Comparison of ENCODE assay signal across 8 cellular contexts in the genomic region with DNA sequence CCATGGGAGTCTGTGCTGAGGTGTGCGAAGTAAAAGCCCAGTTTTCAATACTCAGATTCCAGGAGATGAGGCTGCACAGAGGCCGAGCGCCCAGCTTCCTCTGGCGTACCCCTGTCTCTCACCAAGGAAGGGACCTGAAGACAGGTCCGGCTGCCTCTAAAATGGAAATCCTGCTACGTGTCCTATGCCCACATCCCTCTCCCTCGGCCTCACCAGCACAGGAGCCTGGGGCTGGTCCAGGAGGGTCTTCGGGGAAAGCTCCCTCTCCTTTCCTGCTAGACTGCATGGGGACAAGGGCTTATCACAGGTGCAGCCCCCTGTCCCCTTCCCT. TPM values are rescaled to one million over a fixed set of nuclear protein-coding genes. Genes with fewer than 3 reads are reported as not detected.
DNase-seq lines count a peak whose midpoint lies in the region; ATAC-seq and TF ChIP-seq lines count a peak whose summit lies in the region.

No MANE protein-coding gene starts in this region.

- H3K4me3 Mint-ChIP-seq in CD4-positive, alpha-beta memory T cell: peak overlapping the region; percentile 89 to 98 (median 94)
- H3K4me3 Mint-ChIP-seq in dendritic cell treated with granulocyte-macrophage colony-stimulating factor and Interleukin-4, amounts not matched to agents 40 ng/mL and 50 ng/mL, for 4 days: peak overlapping the region; percentile 92
- peak overlapping the region; percentile 96 for H3K4me3 Mint-ChIP-seq in neural progenitor cell

- BruUV-seq in IMR-90 (replicated peaks; lab: Mats Ljungman, UMichigan): no TSS peak

- H3K9me3 ChIP-seq in CD4-positive, alpha-beta memory T cell (ENCODE audit: control insufficient read depth in 1 of 2, low read length in 2 of 2): no peaks in the 10 kb centered on the region
- H3K9me3 ChIP-seq in IMR-90 (ENCODE audit: control insufficient read depth, insufficient read depth, low read length): no peaks in the 10 kb centered on the region
- no peaks in the 10 kb centered on the region for H3K9me3 ChIP-seq in neural progenitor cell (ENCODE audit: low read depth)

- no peak for TF ChIP-seq POLR2A in IMR-90 (IDR thresholded peaks at IDR 0.05; ENCODE audit: low read depth, low read length)

- peak overlapping the region; percentile 3; the same call in 1 of the 2 replicates for H4K91ac ChIP-seq in IMR-90 (ENCODE audit: insufficient read depth, low read depth, low read length)

- H3K4me2 ChIP-seq in IMR-90 (ENCODE audit: low read depth, low read length): peak overlapping the region; percentile 85
- peak overlapping the region; percentile 86 for H3K4me2 ChIP-seq in neural progenitor cell

- H3K23ac ChIP-seq in IMR-90 (ENCODE audit: low read depth, low read length): peak overlapping the region; percentile 37; the same call in 1 of the 2 replicates

- H2AK5ac ChIP-seq in IMR-90 (ENCODE audit: low read depth, low read length): peak overlapping the region; percentile 24

- peak overlapping the region; percentile 63; the same call in 1 of the 2 replicates for H3K14ac ChIP-seq in IMR-90 (replicated peaks; ENCODE audit: low read depth, low read length)

- H3K79me2 ChIP-seq in neural progenitor cell (ENCODE audit: low read depth): peaks cover 14% of the 10 kb centered on the region

- peak overlapping the region; percentile 79 for H3K4ac ChIP-seq in IMR-90 (ENCODE audit: low read depth, low read length)

- peaks cover 11% of the 10 kb centered on the region for H3F3A ChIP-seq in neural progenitor cell (ENCODE audit: low read depth)

- peaks cover 12% of the 10 kb centered on the region for H3K36me3 ChIP-seq in CD4-positive, alpha-beta memory T cell (ENCODE audit: insufficient read depth, low read length)
- peaks cover 13% of the 10 kb centered on the region for H3K36me3 ChIP-seq in IMR-90 (ENCODE audit: control insufficient read depth, insufficient read depth, low read length)
- no peaks in the 10 kb centered on the region for H3K36me3 ChIP-seq in neural progenitor cell

- peaks cover 26% of the 10 kb centered on the region for H3K4me1 ChIP-seq in CD4-positive, alpha-beta memory T cell (ENCODE audit: insufficient read depth, low read length)
- H3K4me1 ChIP-seq in IMR-90 (ENCODE audit: control insufficient read depth, insufficient read depth, low read length) (peaks cover 6% of the 10 kb centered on the region), neural progenitor cell (peaks cover 7% of the 10 kb centered on the region)

- peak overlapping the region; percentile 94 for H2AK9ac ChIP-seq in IMR-90 (replicated peaks; ENCODE audit: low read depth, low read length, poor library complexity)

- WGBS in IMR-90 (ENCODE audit: extremely low coverage in 2 of 2, insufficient read length in 1 of 2), 2 experiments: 0% methylated on average over 2 of the region's 8 CpGs; no CpG with 5 or more reads in 1 of the 2 experiments

- POLR2A ChIA-PET in CD4-positive, alpha-beta memory T cell (lab: Charles Lee; ENCODE audit: partially characterized antibody): interaction anchor here (0.8 to 3.2 kb wide), 5 partner anchors 9 to 57 kb away, joined by 4 to 33 read pairs (median 18); a partner anchor contains a TSS
- POLR2A ChIA-PET in IMR-90 (lab: Charles Lee; ENCODE audit: unreplicated experiment): interaction anchor here (0.6 kb wide), 1 partner anchor 211 kb away, joined by 8 read pairs; no protein-coding TSS in a partner anchor

- H3K79me1 ChIP-seq in IMR-90 (ENCODE audit: low read depth in 1 of 2, low read length in 2 of 2): peaks cover 14 to 44% of the 10 kb centered on the region in 2 experiments; a peak in 3 of 4 replicates

- H3K27me3 ChIP-seq in CD4-positive, alpha-beta memory T cell (ENCODE audit: insufficient read depth, low read length): no peaks in the 10 kb centered on the region
- H3K27me3 ChIP-seq in IMR-90 (ENCODE audit: control insufficient read depth, insufficient read depth, low read length) (no peaks in the 10 kb centered on the region), neural progenitor cell (peaks cover 8% of the 10 kb centered on the region)

- H2AFZ ChIP-seq in IMR-90 (replicated peaks; ENCODE audit: low read length, poor library complexity): peak overlapping the region; percentile 98
- peak overlapping the region; percentile 98 for H2AFZ ChIP-seq in neural progenitor cell (replicated peaks)

- no peak overlapping the region for H2BK15ac ChIP-seq in IMR-90 (ENCODE audit: low read depth, low read length)

- H4K5ac ChIP-seq in IMR-90 (ENCODE audit: low read depth, low read length): 0 out of 2 replicates have a peak overlapping the region, but pooled peaks have one; percentile 24

- TF ChIP-seq CTCF in IMR-90 (conservative IDR thresholded peaks at IDR 0.05; ENCODE audit: low read depth, low read length) (no peak), neural progenitor cell (IDR thresholded peaks at IDR 0.05) (no peak)

- no peak for DNase-seq in CD4-positive, alpha-beta memory T cell
- DNase-seq in IMR-90: no peak
- DNase-seq in neural progenitor cell (ENCODE audit: low spot score): no peak
- no peak for DNase-seq in DMS153 treated with DMSO at 0.1 percent for 48 hours (lab: John Stamatoyannopoulos, UW; ENCODE audit: unreplicated experiment)
- no peak for DNase-seq in NCI-H226
- DNase-seq in germinal center (ENCODE audit: low spot score): no peak
- no peak for DNase-seq in SK-N-DZ (ENCODE audit: low spot score)

- H3K4me3 ChIP-seq in CD4-positive, alpha-beta memory T cell (ENCODE audit: low read length in 2 of 2): peak overlapping the region; percentile 59 to 68
- peak overlapping the region; percentile 86 for H3K4me3 ChIP-seq in IMR-90 (ENCODE audit: insufficient read depth, low read depth, low read length)
- H3K4me3 ChIP-seq in neural progenitor cell: peak overlapping the region; percentile 99

- H4K8ac ChIP-seq in IMR-90 (ENCODE audit: low read depth in 2 of 2, low read length in 2 of 2): peak overlapping the region in 1 of 2 experiments; percentile 61; a peak in 3 of 4 replicates

- peaks cover 9 to 51% (median 29%) of the 10 kb centered on the region in 4 donors for H3K4me1 Mint-ChIP-seq in CD4-positive, alpha-beta memory T cell
- H3K4me1 Mint-ChIP-seq in dendritic cell treated with granulocyte-macrophage colony-stimulating factor and Interleukin-4, amounts not matched to agents 40 ng/mL and 50 ng/mL, for 4 days (ENCODE audit: low read depth): peaks cover 58% of the 10 kb centered on the region
- H3K4me1 Mint-ChIP-seq in neural progenitor cell: peaks cover 23% of the 10 kb centered on the region

- peaks cover 6% of the 10 kb centered on the region for H3K9me1 ChIP-seq in IMR-90 (ENCODE audit: insufficient read depth, low read length)

- H4K20me1 ChIP-seq in IMR-90 (ENCODE audit: insufficient read depth, low read length) (no peaks in the 10 kb centered on the region), neural progenitor cell (ENCODE audit: low read depth) (no peaks in the 10 kb centered on the region)

- H3K9ac ChIP-seq in IMR-90 (ENCODE audit: low read depth, low read length) (peak overlapping the region; percentile 93), neural progenitor cell (peak overlapping the region; percentile 96)

- CTCF ChIA-PET in CD4-positive, alpha-beta memory T cell (lab: Charles Lee; ENCODE audit: partially characterized antibody): interaction anchor here (1.8 to 3.1 kb wide), 2 partner anchors 22 to 347 kb away, joined by 3 to 14 read pairs; no protein-coding TSS in a partner anchor
- CTCF ChIA-PET in IMR-90 (lab: Yijun Ruan, JAX): no interaction called here

- no peak for TF ChIP-seq RAD21 in IMR-90 (IDR thresholded peaks at IDR 0.05; ENCODE audit: low read length)

- peak overlapping the region; percentile 92 to 98 (median 95) for H3K27ac Mint-ChIP-seq in CD4-positive, alpha-beta memory T cell
- H3K27ac Mint-ChIP-seq in dendritic cell treated with granulocyte-macrophage colony-stimulating factor and Interleukin-4, amounts not matched to agents 40 ng/mL and 50 ng/mL, for 4 days: peak overlapping the region; percentile 90
- no peak overlapping the region for H3K27ac Mint-ChIP-seq in neural progenitor cell

- H3K36me3 Mint-ChIP-seq in CD4-positive, alpha-beta memory T cell: peaks cover 0 to 19% of the 10 kb centered on the region in 2 donors
- peaks cover 43% of the 10 kb centered on the region for H3K36me3 Mint-ChIP-seq in dendritic cell treated with granulocyte-macrophage colony-stimulating factor and Interleukin-4, amounts not matched to agents 40 ng/mL and 50 ng/mL, for 4 days (ENCODE audit: low read depth)
- H3K36me3 Mint-ChIP-seq in neural progenitor cell: no peaks in the 10 kb centered on the region

- dilution Hi-C loops in IMR-90 (cut with HindIII; ENCODE audit: low sequenced_read_pairs, unreplicated experiment): no loop called here

- H3K27ac ChIP-seq in CD4-positive, alpha-beta memory T cell (ENCODE audit: low read depth, low read length): peak overlapping the region; percentile 92
- peak overlapping the region; percentile 82 for H3K27ac ChIP-seq in IMR-90 (ENCODE audit: insufficient read depth, low read length)
- no peak overlapping the region for H3K27ac ChIP-seq in neural progenitor cell

- H2BK120ac ChIP-seq in IMR-90 (ENCODE audit: low read depth, low read length): no peak overlapping the region

- H3K9me3 Mint-ChIP-seq in CD4-positive, alpha-beta memory T cell: peaks cover 0 to 1% (median 0%) of the 10 kb centered on the region in 8 donors
- no peaks in the 10 kb centered on the region for H3K9me3 Mint-ChIP-seq in dendritic cell treated with granulocyte-macrophage colony-stimulating factor and Interleukin-4, amounts not matched to agents 40 ng/mL and 50 ng/mL, for 4 days
- no peaks in the 10 kb centered on the region for H3K9me3 Mint-ChIP-seq in neural progenitor cell

- intact Hi-C loops in CD4-positive, alpha-beta memory T cell (cut with micrococcal nuclease): loop anchor here (1.0 to 5.0 kb wide), 5 partner anchors 26 to 1399 kb away; a partner anchor contains a TSS
- intact Hi-C loops in IMR-90 (cut with micrococcal nuclease): no loop called here
- intact Hi-C loops in dendritic cell treated with granulocyte-macrophage colony-stimulating factor and Interleukin-4, amounts not matched to agents 40 ng/mL and 50 ng/mL, for 4 days (cut with micrococcal nuclease): loop anchor here (1.0 to 10.0 kb wide), 5 partner anchors 26 to 376 kb away; a partner anchor contains a TSS

- ATAC-seq in IMR-90 (ENCODE audit: low read depth): no peak

- in situ Hi-C loops in IMR-90 (cut with MboI; ENCODE audit: low sequenced_read_pairs): no loop called here

- H2BK20ac ChIP-seq in IMR-90 (ENCODE audit: low read depth, low read length): no peak overlapping the region

- no peaks in the 10 kb centered on the region for H3K27me3 Mint-ChIP-seq in CD4-positive, alpha-beta memory T cell
- H3K27me3 Mint-ChIP-seq in dendritic cell treated with granulocyte-macrophage colony-stimulating factor and Interleukin-4, amounts not matched to agents 40 ng/mL and 50 ng/mL, for 4 days: no peaks in the 10 kb centered on the region
- peaks cover 19% of the 10 kb centered on the region for H3K27me3 Mint-ChIP-seq in neural progenitor cell (ENCODE audit: insufficient read depth, low read depth)

- H2BK5ac ChIP-seq in IMR-90 (ENCODE audit: low read depth, low read length, poor library complexity, severe bottlenecking): peak overlapping the region; percentile 82

- H3K56ac ChIP-seq in IMR-90 (ENCODE audit: extremely low read depth, insufficient read depth, low read length): peak overlapping the region; percentile 37; the same call in 1 of the 2 replicates

- H3K18ac ChIP-seq in IMR-90 (ENCODE audit: low read depth, low read length): no peak overlapping the region

RNA-seq across cellular contexts. Expression of a gene that starts 0.4 kb away (rescaled TPM):
- 10 to 100 TPM; 57.8 to 64.5 TPM for total RNA-seq in CD4-positive, alpha-beta memory T cell
- 100 to 1,000 TPM; 108 to 157 TPM for polyA plus RNA-seq in CD4-positive, alpha-beta memory T cell
- 48.9 TPM in 2 replicates for total RNA-seq in IMR-90 (2012; rRNA removed)
- 95.4 and 121 TPM in 2 replicates for polyA plus RNA-seq in IMR-90 (2012; rRNA removed)
- 115 and 152 TPM in 2 replicates for polyA plus RNA-seq in IMR-90 (2012; cell fraction: cytosol; rRNA removed)
- 146 and 244 TPM in 2 replicates for polyA plus RNA-seq in IMR-90 (2012; cell fraction: nucleus; rRNA removed; ENCODE audit: low replicate concordance)
- 42.4 and 68.3 TPM in 2 replicates for total RNA-seq in neural progenitor cell (ENCODE audit: low replicate concordance)
- 93.2 and 126 TPM in 2 replicates for polyA plus RNA-seq in SK-N-DZ (2014; cell fraction: cytosol; rRNA removed)
- polyA plus RNA-seq in SK-N-DZ (2014; cell fraction: nucleus; rRNA removed): 96.9 and 161 TPM in 2 replicates

RNA-seq across cellular contexts. Expression of a gene that starts 5.6 kb away (rescaled TPM):
- 10 to 100 TPM; 28.5 to 30.7 TPM for total RNA-seq in CD4-positive, alpha-beta memory T cell
- polyA plus RNA-seq in CD4-positive, alpha-beta memory T cell: 10 to 100 TPM; 16.4 to 20.0 TPM
- total RNA-seq in IMR-90 (2012; rRNA removed) (4.3 and 4.7 TPM in 2 replicates), neural progenitor cell (ENCODE audit: low replicate concordance) (11.8 and 19.7 TPM in 2 replicates)
- polyA plus RNA-seq in IMR-90 (2012; rRNA removed): 13.0 and 15.4 TPM in 2 replicates
- 20.6 and 27.3 TPM in 2 replicates for polyA plus RNA-seq in IMR-90 (2012; cell fraction: cytosol; rRNA removed)
- 46.8 and 78.0 TPM in 2 replicates for polyA plus RNA-seq in IMR-90 (2012; cell fraction: nucleus; rRNA removed; ENCODE audit: low replicate concordance)
- 20.2 and 20.7 TPM in 2 replicates for polyA plus RNA-seq in SK-N-DZ (2014; cell fraction: cytosol; rRNA removed)
- 76.0 and 86.4 TPM in 2 replicates for polyA plus RNA-seq in SK-N-DZ (2014; cell fraction: nucleus; rRNA removed)

RNA-seq across cellular contexts. Expression of a gene that starts 26.2 kb away (rescaled TPM):
- total RNA-seq in CD4-positive, alpha-beta memory T cell: 100 to 1,000 TPM; 265 to 270 TPM
- 100 to 1,000 TPM; 493 to 600 TPM for polyA plus RNA-seq in CD4-positive, alpha-beta memory T cell
- total RNA-seq in IMR-90 (2012; rRNA removed): 306 and 330 TPM in 2 replicates
- 1,099 and 1,100 TPM in 2 replicates for polyA plus RNA-seq in IMR-90 (2012; rRNA removed)
- polyA plus RNA-seq in IMR-90 (2012; cell fraction: cytosol; rRNA removed): 570 and 893 TPM in 2 replicates
- polyA plus RNA-seq in IMR-90 (2012; cell fraction: nucleus; rRNA removed; ENCODE audit: low replicate concordance): 435 and 685 TPM in 2 replicates
- 95.1 and 147 TPM in 2 replicates for total RNA-seq in neural progenitor cell (ENCODE audit: low replicate concordance)
- 153 and 169 TPM in 2 replicates for polyA plus RNA-seq in SK-N-DZ (2014; cell fraction: cytosol; rRNA removed)
- polyA plus RNA-seq in SK-N-DZ (2014; cell fraction: nucleus; rRNA removed): 86.2 and 120 TPM in 2 replicates

RNA-seq across cellular contexts. Expression of a gene that starts 31.4 kb away (rescaled TPM):
- total RNA-seq in CD4-positive, alpha-beta memory T cell: 100 to 1,000 TPM; 179 to 185 TPM
- polyA plus RNA-seq in CD4-positive, alpha-beta memory T cell: 100 to 1,000 TPM; 382 to 488 TPM
- total RNA-seq in IMR-90 (2012; rRNA removed) (465 and 524 TPM in 2 replicates), neural progenitor cell (ENCODE audit: low replicate concordance) (87.7 and 119 TPM in 2 replicates)
- polyA plus RNA-seq in IMR-90 (2012; rRNA removed): 548 and 630 TPM in 2 replicates
- polyA plus RNA-seq in IMR-90 (2012; cell fraction: cytosol; rRNA removed): 522 and 1,067 TPM in 2 replicates
- 571 and 1,090 TPM in 2 replicates for polyA plus RNA-seq in IMR-90 (2012; cell fraction: nucleus; rRNA removed; ENCODE audit: low replicate concordance)
- 160 and 194 TPM in 2 replicates for polyA plus RNA-seq in SK-N-DZ (2014; cell fraction: cytosol; rRNA removed)
- 247 and 273 TPM in 2 replicates for polyA plus RNA-seq in SK-N-DZ (2014; cell fraction: nucleus; rRNA removed)

RNA-seq across cellular contexts. Expression of a gene that starts 41.0 kb away (rescaled TPM):
- total RNA-seq in CD4-positive, alpha-beta memory T cell: under 1 TPM; 0.61 to 0.80 TPM
- polyA plus RNA-seq in CD4-positive, alpha-beta memory T cell: not detected
- total RNA-seq in IMR-90 (2012; rRNA removed): 1.1 and 1.4 TPM in 2 replicates
- 1.7 and 2.6 TPM in 2 replicates for polyA plus RNA-seq in IMR-90 (2012; rRNA removed)
- polyA plus RNA-seq in IMR-90 (2012; cell fraction: cytosol; rRNA removed): 1.5 and 2.6 TPM in 2 replicates
- 2.1 and 4.8 TPM in 2 replicates for polyA plus RNA-seq in IMR-90 (2012; cell fraction: nucleus; rRNA removed; ENCODE audit: low replicate concordance)
- 0.25 TPM in 1 of 2 replicates, not detected in the other for total RNA-seq in neural progenitor cell (ENCODE audit: low replicate concordance)
- polyA plus RNA-seq in SK-N-DZ (2014; cell fraction: cytosol; rRNA removed): 0.09 and 0.20 TPM in 2 replicates
- polyA plus RNA-seq in SK-N-DZ (2014; cell fraction: nucleus; rRNA removed): 0.90 and 1.8 TPM in 2 replicates
